Comparison of ENCODE assay signal across 8 cellular contexts in the genomic region with DNA sequence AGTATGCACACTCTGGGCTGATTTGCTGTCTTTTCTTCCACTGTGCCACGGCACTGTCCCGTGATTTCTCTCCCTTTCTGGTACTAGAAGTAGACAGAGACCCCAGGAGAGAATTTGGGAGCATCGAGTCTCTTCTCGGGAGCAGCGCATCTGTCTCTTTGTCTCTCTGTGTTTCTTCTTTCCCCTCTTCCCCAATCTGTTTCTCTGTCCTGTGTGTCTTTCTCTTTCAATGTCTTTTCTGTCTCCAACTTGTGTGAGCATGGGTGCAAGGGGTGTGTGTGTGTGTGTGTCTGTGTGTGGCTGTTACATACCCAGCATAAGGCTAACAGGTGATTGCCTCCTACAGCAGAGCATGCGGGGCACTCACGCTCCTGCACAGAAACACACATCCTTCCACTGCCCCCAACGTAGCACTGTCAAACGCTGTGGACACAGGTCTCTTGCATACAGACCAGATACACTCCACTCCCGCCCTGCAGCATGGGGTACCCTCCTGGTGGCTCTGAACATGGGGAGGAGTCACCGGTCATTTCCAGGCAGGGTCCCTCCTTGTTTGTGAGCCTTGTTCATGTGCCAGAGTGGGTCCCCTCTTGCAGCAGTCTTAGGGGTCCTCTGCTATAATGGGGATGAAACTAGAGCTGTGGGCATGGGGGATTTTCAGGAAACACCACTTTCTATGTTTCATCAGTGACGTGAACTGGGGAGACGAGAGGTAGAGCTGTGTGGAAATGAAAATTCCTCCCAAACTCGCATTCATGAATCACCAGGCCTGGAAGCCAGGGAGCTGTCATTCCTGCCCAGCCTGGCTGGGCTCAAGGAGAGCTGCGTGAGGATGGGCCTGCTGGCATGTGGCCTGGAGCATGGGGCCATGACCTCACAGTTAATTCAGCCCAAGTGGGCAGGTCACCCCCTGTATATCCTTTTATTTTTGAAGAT. TPM values are rescaled to one million over a fixed set of nuclear protein-coding genes. Genes with fewer than 3 reads are reported as not detected.
DNase-seq lines count a peak whose midpoint lies in the region; ATAC-seq and TF ChIP-seq lines count a peak whose summit lies in the region.

No MANE protein-coding gene starts in this region.

- H3K4me1 ChIP-seq in upper lobe of left lung, result peaks cover 4 to 17% (median 9%) of the 10 kb centered on the region in 4 donors

- no peak for TF ChIP-seq POLR2A in upper lobe of left lung (IDR thresholded peaks at IDR 0.05)

- H3K36me3 ChIP-seq in kidney epithelial cell (ENCODE audit: control insufficient read depth, insufficient read depth, low read length), result no peaks in the 10 kb centered on the region
- H3K36me3 ChIP-seq in upper lobe of left lung, result no peaks in the 10 kb centered on the region

- H3K4me1 Mint-ChIP-seq in activated T-cell treated with anti-CD3 and anti-CD28 coated beads, Interleukin-2, amount 50 U/mL, for 4 hours (ENCODE audit: low read depth), result peaks cover 13% of the 10 kb centered on the region

- peaks cover 5% of the 10 kb centered on the region for H3K9me3 Mint-ChIP-seq in activated T-cell treated with anti-CD3 and anti-CD28 coated beads, Interleukin-2, amount 50 U/mL, for 4 hours

- H3K27me3 Mint-ChIP-seq in activated T-cell treated with anti-CD3 and anti-CD28 coated beads, Interleukin-2, amount 50 U/mL, for 4 hours (ENCODE audit: low read depth), result peaks cover 45% of the 10 kb centered on the region

- WGBS in upper lobe of left lung, 2 donors, result 54 to 62% methylated on average over 14 to 15 of the region's 15 CpGs

- DNase-seq in activated T-cell treated with anti-CD3 and anti-CD28 coated beads, Interleukin-2, amount 50 U/mL, for 4 hours, result no peak
- no peak for DNase-seq in activated T-cell treated with anti-CD3 and anti-CD28 coated beads, Interleukin-2, amount 50 U/mL, for 1 hour
- DNase-seq in astrocyte of the cerebellum (ENCODE audit: low read depth), result peak; percentile 54
- DNase-seq in kidney epithelial cell (ENCODE audit: low read depth), result no peak
- no peak for DNase-seq in upper lobe of left lung
- DNase-seq in stimulated activated CD4-positive, alpha-beta T cell treated with anti-CD3 and anti-CD28 coated beads, Interleukin-1b, Interleukin-23, amount 100 ng/mL, for 48 hours, result no peak

- H3K36me3 Mint-ChIP-seq in activated T-cell treated with anti-CD3 and anti-CD28 coated beads, Interleukin-2, amount 50 U/mL, for 4 hours (ENCODE audit: insufficient read depth), result no peaks in the 10 kb centered on the region

- TF ChIP-seq EP300 in upper lobe of left lung (IDR thresholded peaks at IDR 0.05), result no peak

- TF ChIP-seq CTCF in astrocyte of the cerebellum (IDR thresholded peaks at IDR 0.05; ENCODE audit: low read depth, low read length, missing control alignments) (no peak), kidney epithelial cell (IDR thresholded peaks at IDR 0.05; ENCODE audit: insufficient read depth, low read length, poor library complexity, severe bottlenecking) (no peak), upper lobe of left lung (IDR thresholded peaks at IDR 0.05) (no peak)

- in situ Hi-C loops in astrocyte of the cerebellum (cut with HindIII; ENCODE audit: low sequenced_read_pairs), result no loop called here

- H3K27me3 ChIP-seq in kidney epithelial cell (ENCODE audit: control insufficient read depth, insufficient read depth, low read length) (peaks cover 7% of the 10 kb centered on the region), upper lobe of left lung (peaks cover 0 to 15% (median 3%) of the 10 kb centered on the region in 4 donors)

- H3K9me3 ChIP-seq in upper lobe of left lung, result no peaks in the 10 kb centered on the region

- peak overlapping the region; percentile 60 for H3K4me3 ChIP-seq in astrocyte of the cerebellum (ENCODE audit: low read depth, low read length)
- peak overlapping the region; percentile 26 for H3K4me3 ChIP-seq in kidney epithelial cell (ENCODE audit: low read depth, low read length)
- H3K4me3 ChIP-seq in upper lobe of left lung, result peak overlapping the region in 3 of 4 donors; percentile 39 to 45 (median 44)

- H3K27ac ChIP-seq in upper lobe of left lung, result no peak overlapping the region

- peak overlapping the region; percentile 45 for H3K4me3 Mint-ChIP-seq in activated T-cell treated with anti-CD3 and anti-CD28 coated beads, Interleukin-2, amount 50 U/mL, for 4 hours

- ATAC-seq in activated T-cell treated with anti-CD3 and anti-CD28 coated beads, Interleukin-2, amount 50 U/mL, for 4 hours, result peak in 1 of 2 donors; percentile 6
- peak in 1 of 2 donors; percentile 73 for ATAC-seq in upper lobe of left lung (ENCODE audit: low FRiP score in 2 of 2)
- no peak for ATAC-seq in HG02763 (IDR thresholded peaks at IDR 0.05; ENCODE audit: unreplicated experiment)
- ATAC-seq in HG03280 (IDR thresholded peaks at IDR 0.05; ENCODE audit: unreplicated experiment), result no peak

RNA-seq across cellular contexts. Expression of a gene that starts 1.0 kb away (rescaled TPM):
- total RNA-seq in activated T-cell treated with anti-CD3 and anti-CD28 coated beads, Interleukin-2, amount 50 U/mL, for 4 hours, result under 1 TPM; 0.08 to 0.15 (median 0.14) TPM
- total RNA-seq in kidney epithelial cell (1.3 and 1.6 TPM in 2 replicates), upper lobe of left lung (1 to 10 TPM in 2 of 6 donors, under 1 TPM in 4; 0.15 to 3.1 (median 0.45) TPM)
